In genomic region chr2:221649045-221649444, GRCh38 we compare ENCODE assay signal across 1 cellular context.
TF ChIP-seq lines count a peak whose summit lies in the region.

No MANE protein-coding gene starts in this region.

TF ChIP-seq in WTC11, 78 proteins besides CTCF, POLR2A, EP300 and RAD21 (continued from another document):
- no peak for TF ChIP-seq AR (CRISPR knock-in tag; IDR thresholded peaks at IDR 0.05)
- TF ChIP-seq ZNF416 (CRISPR knock-in tag; IDR thresholded peaks at IDR 0.05) = no peak
- TF ChIP-seq FOXP4 (CRISPR knock-in tag; IDR thresholded peaks at IDR 0.05) = no peak
- no peak for TF ChIP-seq NR2C2 (CRISPR knock-in tag; IDR thresholded peaks at IDR 0.05)
- no peak for TF ChIP-seq MAX (CRISPR knock-in tag; IDR thresholded peaks at IDR 0.05)
- no peak for TF ChIP-seq OVOL2 (CRISPR knock-in tag; IDR thresholded peaks at IDR 0.05; ENCODE audit: borderline replicate concordance)
- TF ChIP-seq HMGA2 (CRISPR knock-in tag; IDR thresholded peaks at IDR 0.05) = no peak
- no peak for TF ChIP-seq TEAD4 (CRISPR knock-in tag; IDR thresholded peaks at IDR 0.05)
- TF ChIP-seq ERG (CRISPR knock-in tag; IDR thresholded peaks at IDR 0.05) = no peak
- no peak for TF ChIP-seq MLX (CRISPR knock-in tag; IDR thresholded peaks at IDR 0.05)
- TF ChIP-seq USF1 (CRISPR knock-in tag; IDR thresholded peaks at IDR 0.05) = no peak
TF ChIP-seq in WTC11: peak in this region for 0.
